Comparison of ENCODE assay signal across 16 cellular contexts in genomic region chr11:43708776-43709175, GRCh38. TPM values are rescaled to one million over a fixed set of nuclear protein-coding genes. Genes with fewer than 3 reads are reported as not detected.
A peak's percentile ranks its signal among the peaks of the same experiment; 100 is the strongest.
DNase-seq lines count a peak whose midpoint lies in the region; ATAC-seq, FAIRE-seq and TF ChIP-seq lines count a peak whose summit lies in the region.
"Had no signal": no experiment of that assay in that cellular context is flagged by ENCODE, and none has a peak within 500 bp of the region (broad histone marks: within the 10 kb centered on the region; RNA-seq: fewer than 3 reads in every experiment).

No MANE protein-coding gene starts in this region.

- no peak for FAIRE-seq in A549 (lab: Jason Lieb, UNC)
- FAIRE-seq: islet of Langerhans had no signal

- DNase-seq in A549 (ENCODE audit: low read depth in 1 of 2, low spot score in 1 of 2) (no peak), GM13977 (ENCODE audit: low spot score) (no peak), SW480 (ENCODE audit: low spot score) (peak; percentile 13), foreskin keratinocyte (no peak), epidermal melanocyte (ENCODE audit: insufficient read length, low spot score) (no peak), left colon (no peak)
- DNase-seq: activated CD8-positive, alpha-beta memory T cell treated with anti-CD3 and anti-CD28 coated beads, Interleukin-2, amount 50 U/mL, for 48 hours; amniotic stem cell; nucleus accumbens; stimulated activated CD4-positive, alpha-beta T cell treated with anti-CD3 and anti-CD28 coated beads, Interleukin-2, amount 100 ng/mL, for 24 hours; stomach; T-helper 9 cell had no signal

- in situ Hi-C loops in GM13977 (cut with MboI; ENCODE audit: low pct_unique_long_range_greater_than_20kb, low sequenced_read_pairs, unreplicated experiment) = no loop called here

- H3K27me3 ChIP-seq in foreskin keratinocyte = no peaks in the 10 kb centered on the region
- H3K27me3 ChIP-seq: BLaER1 treated with 17β-estradiol and CSF1 and Interleukin-3, amounts not matched to agents 10 nM and 100 nM; stomach had no signal

- H3K4me1 ChIP-seq in A549 (no peaks in the 10 kb centered on the region), foreskin keratinocyte (no peaks in the 10 kb centered on the region)
- H3K4me1 ChIP-seq: BLaER1 treated with 17β-estradiol and CSF1 and Interleukin-3, amounts not matched to agents 10 nM and 100 nM; stomach had no signal

- no peak overlapping the region for H3K27ac ChIP-seq in A549
- no peak overlapping the region for H3K27ac ChIP-seq in foreskin keratinocyte
- H3K27ac ChIP-seq: BLaER1 treated with 17β-estradiol and CSF1 and Interleukin-3, amounts not matched to agents 10 nM and 100 nM; stomach had no signal

- no peak for TF ChIP-seq EP300 in A549 (IDR thresholded peaks at IDR 0.05)

- no peak overlapping the region for H3K4me3 ChIP-seq in A549
- H3K4me3 ChIP-seq: BLaER1 treated with 17β-estradiol and CSF1 and Interleukin-3, amounts not matched to agents 10 nM and 100 nM; stomach had no signal

- ATAC-seq in A549 (no peak), foreskin keratinocyte (no peak), GM18873 (IDR thresholded peaks at IDR 0.05; ENCODE audit: low FRiP score, unreplicated experiment) (no peak), HG03280 (IDR thresholded peaks at IDR 0.05; ENCODE audit: unreplicated experiment) (no peak), left colon (no peak)

- no peaks in the 10 kb centered on the region for H3K9me3 ChIP-seq in A549
- H3K9me3 ChIP-seq: stomach had no signal

- no peak overlapping the region for H3K4me2 ChIP-seq in A549
- H3K4me2 ChIP-seq: BLaER1 treated with 17β-estradiol and CSF1 and Interleukin-3, amounts not matched to agents 10 nM and 100 nM had no signal

- WGBS in A549 (ENCODE audit: missing lambda C conversion rate) = 88% methylated on average over 4 of the region's 4 CpGs

- CTCF ChIA-PET in A549 (lab: Yijun Ruan, JAX) = interaction anchor here (1.2 to 1.3 kb wide), 2 partner anchors 117 to 130 kb away, joined by 3 to 4 read pairs; no protein-coding TSS in a partner anchor

- no peak for TF ChIP-seq POLR2A in A549 (IDR thresholded peaks at IDR 0.05; ENCODE audit: low read length)

- intact Hi-C loops in left colon (cut with DNase I, micrococcal nuclease) = no loop called here

- TF ChIP-seq CTCF in A549 (IDR thresholded peaks at IDR 0.05) (0 out of 3 replicates have a peak, but pooled peaks have one; percentile 15), GM13977 (IDR thresholded peaks at IDR 0.05; ENCODE audit: extremely low read depth, insufficient read depth, missing control alignments) (peak; percentile 24), foreskin keratinocyte (conservative IDR thresholded peaks at IDR 0.05) (peak; percentile 42)

- peak in 1 of 2 experiments; percentile 20; a peak in 1 of 5 replicates for TF ChIP-seq RAD21 in A549 (conservative IDR thresholded peaks at IDR 0.05 in 1 of 2, IDR thresholded peaks at IDR 0.05 in 1 of 2)

- POLR2A ChIA-PET in A549 (lab: Yijun Ruan, JAX) = no interaction called here

TF ChIP-seq in A549, 52 proteins besides CTCF, POLR2A, EP300 and RAD21:
- TF ChIP-seq NPAS2 (CRISPR knock-in tag; IDR thresholded peaks at IDR 0.05; ENCODE audit: borderline replicate concordance) (no peak), FOSB (CRISPR knock-in tag; IDR thresholded peaks at IDR 0.05) (no peak), ZSCAN20 (CRISPR knock-in tag; IDR thresholded peaks at IDR 0.05) (no peak), HES2 (IDR thresholded peaks at IDR 0.05) (no peak), GATA3 (IDR thresholded peaks at IDR 0.05; ENCODE audit: borderline replicate concordance) (no peak), HOXB5 (CRISPR knock-in tag; IDR thresholded peaks at IDR 0.05) (no peak), SMC3 (IDR thresholded peaks at IDR 0.05) (no peak; the same call in 2 of the 3 replicates), CBX8 (IDR thresholded peaks at IDR 0.05) (no peak), HEYL (CRISPR knock-in tag; IDR thresholded peaks at IDR 0.05) (no peak), ATOH8 (CRISPR knock-in tag; IDR thresholded peaks at IDR 0.05; ENCODE audit: low read depth) (no peak), E2F6 (IDR thresholded peaks at IDR 0.05; ENCODE audit: borderline replicate concordance, low read depth) (no peak), NFE2L2 (conservative IDR thresholded peaks at IDR 0.05; ENCODE audit: low read length) (no peak), ESRRA (IDR thresholded peaks at IDR 0.05; ENCODE audit: borderline replicate concordance, low read length) (no peak), CHD2 (IDR thresholded peaks at IDR 0.05; ENCODE audit: low read length, partially characterized antibody) (no peak), FOSL2 (IDR thresholded peaks at IDR 0.05) (no peak), FOSL2 (CRISPR knock-in tag; IDR thresholded peaks at IDR 0.05) (no peak)

RNA-seq across cellular contexts. Expression of gene HSD17B12, which starts 28.2 kb away (rescaled TPM):
- polyA plus RNA-seq in A549 (2011; rRNA removed) = 102 and 121 TPM in 2 replicates
- 21.7 and 28.8 TPM in 2 replicates for polyA plus RNA-seq in A549 (2012; cell fraction: cytosol; rRNA removed)
- 19.5 and 22.1 TPM in 2 replicates for polyA plus RNA-seq in A549 (2012; cell fraction: nucleus; rRNA removed)
- polyA plus RNA-seq in A549 (2017; fragmentation: RNase III; extraction: RNeasy Plus Mini Kit Qiagen cat#74134 plus additional on column Dnase treatment) = 80.1 to 112 TPM (median 103 TPM) in 3 replicates
- polyA minus RNA-seq in A549 (2011; rRNA and poly(A)+ RNA removed) = 64.9 and 68.7 TPM in 2 replicates
- total RNA-seq in foreskin keratinocyte = 94.6 and 108 TPM in 2 replicates
- polyA plus RNA-seq in foreskin keratinocyte = 37.2 and 60.4 TPM in 2 replicates
- total RNA-seq in left colon = 100 to 1,000 TPM; 122 to 139 TPM
